9 cellular contexts compared by ENCODE assay signal in the genomic region with DNA sequence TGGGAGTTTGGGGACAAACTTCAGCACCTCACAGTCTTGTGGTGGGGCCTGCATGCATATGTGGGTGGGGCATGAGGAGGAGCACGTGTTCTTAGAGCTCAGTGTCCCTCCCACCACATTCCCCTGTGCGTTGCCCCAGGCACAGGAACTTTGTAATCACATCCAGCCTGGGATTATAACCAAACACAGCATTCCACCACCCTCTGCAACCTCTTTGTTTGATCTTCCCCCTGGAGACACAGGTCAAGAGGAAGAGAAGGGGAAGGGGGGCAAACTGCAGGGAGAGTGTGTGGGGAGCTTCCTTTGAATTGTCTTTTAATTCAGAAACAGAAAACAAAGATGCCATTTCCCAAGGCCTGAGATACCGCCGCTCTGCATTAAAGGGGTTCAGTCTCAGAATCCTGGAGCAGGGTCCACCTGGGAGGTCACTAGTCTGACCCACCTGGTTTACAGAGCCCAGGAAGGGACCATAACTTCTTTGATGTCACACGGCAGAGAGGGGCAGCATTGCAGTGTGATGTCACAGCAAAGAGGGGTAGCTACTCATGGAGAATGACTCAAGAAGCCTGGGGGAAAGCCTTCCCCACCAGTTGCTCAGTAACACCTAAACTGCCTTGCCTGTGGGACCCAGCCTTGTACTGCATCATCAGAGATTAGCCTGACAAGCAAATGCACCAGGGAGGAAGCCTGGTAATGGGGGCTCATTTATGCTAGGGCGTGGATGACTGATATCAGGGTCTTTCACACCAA.
DNase-seq lines count a peak whose midpoint lies in the region; ATAC-seq and TF ChIP-seq lines count a peak whose summit lies in the region.
"Had no signal": no experiment of that assay in that cellular context is flagged by ENCODE, and none has a peak within 500 bp of the region (broad histone marks: within the 10 kb centered on the region; RNA-seq: fewer than 3 reads in every experiment).

No MANE protein-coding gene starts in this region.

- no peaks in the 10 kb centered on the region; the same call in 1 of the 2 replicates for H3K36me3 ChIP-seq in Caco-2 (ENCODE audit: control insufficient read depth, insufficient read depth, low read length)
- no peaks in the 10 kb centered on the region for H3K36me3 ChIP-seq in MM.1S (replicated peaks; ENCODE audit: insufficient read depth, low read length)
- no peaks in the 10 kb centered on the region for H3K36me3 ChIP-seq in naive thymus-derived CD4-positive, alpha-beta T cell (ENCODE audit: control insufficient read depth in 2 of 3, insufficient read depth in 3 of 3, low read length in 3 of 3)

- peaks cover 25% of the 10 kb centered on the region for H3F3A ChIP-seq in MM.1S (ENCODE audit: insufficient read depth, low read length)

- H3K9ac ChIP-seq in MM.1S (ENCODE audit: low read length), result peak overlapping the region; percentile 75

- peak overlapping the region; percentile 69 for H2AFZ ChIP-seq in MM.1S (ENCODE audit: low read length)

- H3K9me2 ChIP-seq in MM.1S (replicated peaks; ENCODE audit: insufficient read depth, low read length), result no peaks in the 10 kb centered on the region

- no peaks in the 10 kb centered on the region for H3K79me2 ChIP-seq in MM.1S (ENCODE audit: low read length)

- no peaks in the 10 kb centered on the region for H4K20me1 ChIP-seq in MM.1S (ENCODE audit: insufficient read depth, low read length)

- H3K4me2 ChIP-seq in MM.1S (ENCODE audit: low read depth, low read length), result peak overlapping the region; percentile 84

- H3K9me3 ChIP-seq in Caco-2, result no peaks in the 10 kb centered on the region; the same call in 1 of the 2 replicates
- H3K9me3 ChIP-seq in MM.1S (replicated peaks; ENCODE audit: insufficient read depth, low read length), result no peaks in the 10 kb centered on the region
- H3K9me3 ChIP-seq in naive thymus-derived CD4-positive, alpha-beta T cell (ENCODE audit: control insufficient read depth in 2 of 3, low read length in 3 of 3), result no peaks in the 10 kb centered on the region

- H3K4me1 ChIP-seq in Caco-2, result peaks cover 58% of the 10 kb centered on the region
- peaks cover 22% of the 10 kb centered on the region for H3K4me1 ChIP-seq in MM.1S (ENCODE audit: low read length)
- H3K4me1 ChIP-seq in naive thymus-derived CD4-positive, alpha-beta T cell (ENCODE audit: control insufficient read depth in 2 of 2, insufficient read depth in 2 of 2, low read length in 2 of 2), result no peaks in the 10 kb centered on the region

- no peaks in the 10 kb centered on the region for H3K27me3 ChIP-seq in Caco-2 (replicated peaks; ENCODE audit: control insufficient read depth, insufficient read depth, low read length)
- no peaks in the 10 kb centered on the region for H3K27me3 ChIP-seq in MM.1S (replicated peaks; ENCODE audit: insufficient read depth, low read length)
- H3K27me3 ChIP-seq in naive thymus-derived CD4-positive, alpha-beta T cell (ENCODE audit: control insufficient read depth in 2 of 2, insufficient read depth in 2 of 2, low read length in 2 of 2), result no peaks in the 10 kb centered on the region

- H3K27me3 Mint-ChIP-seq in Caco-2 (ENCODE audit: insufficient read depth, unreplicated experiment), result no peaks in the 10 kb centered on the region
- peaks cover 0 to 5% (median 3%) of the 10 kb centered on the region in 5 donors for H3K27me3 Mint-ChIP-seq in naive thymus-derived CD4-positive, alpha-beta T cell

- CTCF ChIA-PET in Caco-2 (lab: Charles Lee), result interaction anchor here (0.7 to 2.9 kb wide), 8 partner anchors 15 to 210 kb away, joined by 3 to 19 read pairs (median 4); a partner anchor contains a TSS
- CTCF ChIA-PET in naive thymus-derived CD4-positive, alpha-beta T cell (lab: Charles Lee), result no interaction called here

- BruUV-seq in Caco-2 (replicated peaks; lab: Mats Ljungman, UMichigan), result no TSS peak

- intact Hi-C loops in Caco-2 (cut with micrococcal nuclease; ENCODE audit: unreplicated experiment), result loop anchor here (1.0 to 5.0 kb wide), 8 partner anchors 15 to 108 kb away; a partner anchor contains a TSS
- intact Hi-C loops in naive thymus-derived CD4-positive, alpha-beta T cell (cut with micrococcal nuclease), result no loop called here

- no peaks in the 10 kb centered on the region for H3K9me3 Mint-ChIP-seq in Caco-2 (ENCODE audit: unreplicated experiment)
- peaks cover 0 to 8% (median 0%) of the 10 kb centered on the region in 11 donors for H3K9me3 Mint-ChIP-seq in naive thymus-derived CD4-positive, alpha-beta T cell

- ATAC-seq in naive thymus-derived CD4-positive, alpha-beta T cell, result no peak
- no peak for ATAC-seq in HG02571 (IDR thresholded peaks at IDR 0.05; ENCODE audit: unreplicated experiment)

- peak overlapping the region; percentile 95 for H3K27ac ChIP-seq in MM.1S (ENCODE audit: low read length)
- no peak overlapping the region for H3K27ac ChIP-seq in naive thymus-derived CD4-positive, alpha-beta T cell (ENCODE audit: low read depth, low read length)

- H3K4me3 Mint-ChIP-seq in Caco-2 (ENCODE audit: unreplicated experiment), result peak overlapping the region; percentile 83
- H3K4me3 Mint-ChIP-seq in naive thymus-derived CD4-positive, alpha-beta T cell, result peak overlapping the region in 7 of 10 donors; percentile 10 to 66 (median 55)

- 0 out of 2 replicates have a peak overlapping the region, but pooled peaks have one; percentile 0 for H3K4me3 ChIP-seq in Caco-2 (ENCODE audit: low read depth, low read length)
- H3K4me3 ChIP-seq in MM.1S (ENCODE audit: low read length), result peak overlapping the region; percentile 51
- no peak overlapping the region for H3K4me3 ChIP-seq in naive thymus-derived CD4-positive, alpha-beta T cell (ENCODE audit: low read length)

- DNase-seq in Caco-2 (peak; percentile 92 to 97), MM.1S (no peak), dermis blood vessel endothelial cell (peak; percentile 41), NCI-H187 treated with DMSO at 0.1 percent for 48 hours (lab: John Stamatoyannopoulos, UW) (no peak), SHP77 treated with DMSO at 0.1 percent for 48 hours (lab: John Stamatoyannopoulos, UW) (no peak)
- no peak for DNase-seq in naive thymus-derived CD4-positive, alpha-beta T cell
- no peak for DNase-seq in activated effector memory CD4-positive, alpha-beta T cell treated with Interleukin-2 at 50 U/mL for 16 hours
- DNase-seq: NCI-H446 had no signal

- peak overlapping the region; percentile 99 for H3K27ac Mint-ChIP-seq in Caco-2 (ENCODE audit: unreplicated experiment)
- H3K27ac Mint-ChIP-seq in naive thymus-derived CD4-positive, alpha-beta T cell, result peak overlapping the region in 6 of 9 donors; percentile 15 to 64 (median 38)

- peaks cover 11% of the 10 kb centered on the region for H3K36me3 Mint-ChIP-seq in Caco-2 (ENCODE audit: insufficient read depth, unreplicated experiment)
- H3K36me3 Mint-ChIP-seq in naive thymus-derived CD4-positive, alpha-beta T cell, result no peaks in the 10 kb centered on the region

- POLR2A ChIA-PET in Caco-2 (lab: Charles Lee), result interaction anchor here (0.5 to 2.1 kb wide), 8 partner anchors 15 to 1236 kb away, joined by 3 to 24 read pairs (median 10); a partner anchor contains a TSS
- POLR2A ChIA-PET in naive thymus-derived CD4-positive, alpha-beta T cell (lab: Charles Lee), result no interaction called here

- peaks cover 37% of the 10 kb centered on the region for H3K4me1 Mint-ChIP-seq in Caco-2 (ENCODE audit: low read depth, unreplicated experiment)
- peaks cover 0 to 19% (median 12%) of the 10 kb centered on the region in 7 donors for H3K4me1 Mint-ChIP-seq in naive thymus-derived CD4-positive, alpha-beta T cell

- TF ChIP-seq CTCF in Caco-2 (IDR thresholded peaks at IDR 0.05; ENCODE audit: insufficient read depth in 1 of 2, low read depth in 1 of 2, low read length in 1 of 2, severe bottlenecking in 1 of 2, unreplicated experiment in 1 of 2), result no peak
- TF ChIP-seq CTCF in MM.1S (IDR thresholded peaks at IDR 0.05; ENCODE audit: low read length), result no peak

Comparison
In these comparisons a context has a peak if more than half of its experiments do, and no peak if none do; other contexts are left out.
1. DNase-seq: peak in Caco-2 (2 of 2) and dermis blood vessel endothelial cell (single experiment); none in MM.1S (single experiment), naive thymus-derived CD4-positive, alpha-beta T cell (0 of 9), NCI-H187 treated with DMSO at 0.1 percent for 48 hours (single experiment), activated effector memory CD4-positive, alpha-beta T cell treated with Interleukin-2 at 50 U/mL for 16 hours (single experiment) and SHP77 treated with DMSO at 0.1 percent for 48 hours (single experiment).